In genomic region chr1:64864018-64864945, GRCh38 we compare ENCODE assay signal across 8 cellular contexts.
DNase-seq lines count a peak whose midpoint lies in the region; ATAC-seq and TF ChIP-seq lines count a peak whose summit lies in the region.

No MANE protein-coding gene starts in this region.

- intact Hi-C loops in PC-9 (cut with micrococcal nuclease; ENCODE audit: unreplicated experiment): loop anchor here (5.0 to 10.0 kb wide), 3 partner anchors 103 to 823 kb away; partner anchors contain the start of gene JAK1
- intact Hi-C loops in stomach (cut with DNase I; ENCODE audit: low total_unique reads): no loop called here

- H3K4me2 ChIP-seq in PC-9: no peak overlapping the region

- POLR2A ChIA-PET in PC-9 (lab: Charles Lee; ENCODE audit: unreplicated experiment): interaction anchor here (0.6 kb wide), 1 partner anchor 1166 kb away, joined by 3 read pairs; no protein-coding TSS in a partner anchor

- WGBS in lung, 2 donors: 34 to 47% methylated on average over 14 of the region's 14 CpGs
- WGBS in stomach, 5 donors: 61 to 69% (median 66%) methylated on average over 14 of the region's 14 CpGs

- TF ChIP-seq CTCF in PC-9 (conservative IDR thresholded peaks at IDR 0.05) (no peak), lung (IDR thresholded peaks at IDR 0.05; ENCODE audit: control extremely low read depth, extremely low read depth) (no peak), stomach (IDR thresholded peaks at IDR 0.05) (no peak)

- ATAC-seq in HG03060 (IDR thresholded peaks at IDR 0.05; ENCODE audit: low read depth, unreplicated experiment) (peak; percentile 100), lung (ENCODE audit: insufficient read depth, low FRiP score) (peak; percentile 77)
- peak; percentile 54 to 81 for ATAC-seq in activated naive CD4-positive, alpha-beta T cell treated with anti-CD3 and anti-CD28 coated beads, Interleukin-2, amount 50 U/mL, for 72 hours

- H3K9me3 Mint-ChIP-seq in activated naive CD4-positive, alpha-beta T cell treated with anti-CD3 and anti-CD28 coated beads, Interleukin-2, amount 50 U/mL, for 72 hours: no peaks in the 10 kb centered on the region

- no peak for TF ChIP-seq EP300 in stomach (IDR thresholded peaks at IDR 0.05)

- H3F3A ChIP-seq in PC-9 (ENCODE audit: insufficient read depth, low read depth): peaks cover 7% of the 10 kb centered on the region

- no peak for TF ChIP-seq POLR2A in stomach (IDR thresholded peaks at IDR 0.05)

- H3K4me1 ChIP-seq in PC-9 (replicated peaks; ENCODE audit: insufficient read depth): peaks cover 6% of the 10 kb centered on the region; the same call in 1 of the 2 replicates
- H3K4me1 ChIP-seq in lung (ENCODE audit: control insufficient read depth in 2 of 2, insufficient read depth in 2 of 2, low read length in 2 of 2): peaks cover 0 to 3% of the 10 kb centered on the region in 2 donors
- peaks cover 0 to 20% (median 7%) of the 10 kb centered on the region in 4 donors for H3K4me1 ChIP-seq in stomach

- H3K27ac ChIP-seq in PC-9 (peak overlapping the region; percentile 59), lung (ENCODE audit: low read depth in 1 of 2, low read length in 1 of 2) (peak overlapping the region; percentile 28 to 56), stomach (peak overlapping the region; percentile 7 to 68 (median 35))

- H3K36me3 Mint-ChIP-seq in activated naive CD4-positive, alpha-beta T cell treated with anti-CD3 and anti-CD28 coated beads, Interleukin-2, amount 50 U/mL, for 72 hours: peaks cover 20 to 21% of the 10 kb centered on the region in 2 donors

- H3K4me3 ChIP-seq in PC-9 (no peak overlapping the region), lung (no peak overlapping the region), stomach (no peak overlapping the region)

- H3K27ac Mint-ChIP-seq in activated naive CD4-positive, alpha-beta T cell treated with anti-CD3 and anti-CD28 coated beads, Interleukin-2, amount 50 U/mL, for 72 hours: peak overlapping the region in 1 of 2 donors; percentile 76

- no peaks in the 10 kb centered on the region for H3K79me2 ChIP-seq in PC-9 (ENCODE audit: low read depth)

- H3K27me3 ChIP-seq in PC-9 (ENCODE audit: insufficient read depth, low read depth): no peaks in the 10 kb centered on the region
- H3K27me3 ChIP-seq in lung (ENCODE audit: control insufficient read depth, insufficient read depth): no peaks in the 10 kb centered on the region
- no peaks in the 10 kb centered on the region for H3K27me3 ChIP-seq in stomach

- DNase-seq in NCI-H1694 treated with DMSO at 0.1 percent for 48 hours (lab: John Stamatoyannopoulos, UW): peak; percentile 9
- DNase-seq in NCI-H1694 (lab: John Stamatoyannopoulos, UW): no peak
- DNase-seq in PC-9: peak in 1 of 2 experiments; percentile 84
- DNase-seq in activated naive CD4-positive, alpha-beta T cell treated with anti-CD3 and anti-CD28 coated beads, Interleukin-2, amount 50 U/mL, for 72 hours (ENCODE audit: low spot score in 2 of 2): peak in 1 of 2 donors; percentile 9
- peak; percentile 65 for DNase-seq in lung (ENCODE audit: low spot score)
- DNase-seq in stomach: peak; percentile 61
- no peak for DNase-seq in occipital lobe (lab: John Stamatoyannopoulos, UW)

- H3K36me3 ChIP-seq in PC-9 (ENCODE audit: low read depth) (peaks cover 13% of the 10 kb centered on the region; the same call in 1 of the 2 replicates), lung (ENCODE audit: control insufficient read depth in 2 of 2, insufficient read depth in 2 of 2, low read length in 2 of 2) (peaks cover 6 to 33% of the 10 kb centered on the region in 2 donors), stomach (peaks cover 25 to 95% (median 88%) of the 10 kb centered on the region in 4 donors)

- no peaks in the 10 kb centered on the region for H3K9me2 ChIP-seq in PC-9 (ENCODE audit: insufficient read depth)

- no peaks in the 10 kb centered on the region for H3K9me3 ChIP-seq in PC-9 (ENCODE audit: insufficient read depth, low read depth)
- no peaks in the 10 kb centered on the region for H3K9me3 ChIP-seq in lung (ENCODE audit: control insufficient read depth in 2 of 2, insufficient read depth in 1 of 2, low read length in 1 of 2)
- H3K9me3 ChIP-seq in stomach: no peaks in the 10 kb centered on the region

- CTCF ChIA-PET in PC-9 (lab: Charles Lee): no interaction called here

- no peaks in the 10 kb centered on the region for H4K20me1 ChIP-seq in PC-9 (ENCODE audit: insufficient read depth)

- no TSS peak for BruUV-seq in PC-9 (replicated peaks; lab: Mats Ljungman, UMichigan)

- no peak overlapping the region for H2AFZ ChIP-seq in PC-9

Comparison
In these comparisons a context has a peak if more than half of its experiments do, and no peak if none do; other contexts are left out.
1. DNase-seq: peak in NCI-H1694 treated with DMSO at 0.1 percent for 48 hours (single experiment), lung (single experiment) and stomach (single experiment); none in NCI-H1694 (single experiment) and occipital lobe (single experiment).
2. Peak in every context shown above with its lines, with median percentiles within 50 percentile points of each other: ATAC-seq and H3K27ac ChIP-seq.